ENCODE assay signal across 8 cellular contexts in the genomic region with DNA sequence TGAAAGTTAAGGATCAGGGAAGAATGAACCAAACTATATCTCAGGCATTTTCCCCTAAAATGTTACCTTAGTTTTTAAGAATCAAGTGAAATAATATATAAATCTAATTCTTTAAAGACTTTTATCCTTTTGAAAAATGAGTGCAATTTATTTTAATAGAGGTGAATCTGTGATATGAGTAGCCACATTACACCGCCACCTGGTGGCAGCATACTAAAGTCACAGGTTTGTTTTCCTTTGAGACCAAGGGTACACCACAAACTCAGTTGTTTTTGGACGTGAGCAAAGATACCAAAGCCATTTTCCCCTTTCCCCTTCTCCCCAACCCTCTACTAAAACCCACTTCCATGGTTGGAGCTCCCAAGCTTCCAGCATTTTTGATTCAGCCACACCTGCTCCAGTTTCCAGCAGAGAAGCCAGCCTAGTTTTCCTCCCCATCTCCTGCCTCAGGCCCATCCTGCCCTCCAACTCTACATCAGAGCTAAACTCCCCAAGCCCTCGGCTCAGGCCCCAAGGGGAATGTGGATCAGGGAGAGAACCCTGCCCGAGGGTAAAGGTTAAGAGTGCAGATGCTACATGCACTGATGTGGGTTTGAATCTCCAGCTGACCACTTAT. TPM values are rescaled to one million over a fixed set of nuclear protein-coding genes. Genes with fewer than 3 reads are reported as not detected.
DNase-seq lines count a peak whose midpoint lies in the region; ATAC-seq, FAIRE-seq and TF ChIP-seq lines count a peak whose summit lies in the region.

No MANE protein-coding gene starts in this region.

- H3K4me3 ChIP-seq in WERI-Rb-1 (ENCODE audit: low read depth, low read length): no peak overlapping the region
- H3K4me3 ChIP-seq in bronchial epithelial cell (ENCODE audit: low read depth, low read length): no peak overlapping the region

- TF ChIP-seq CTCF in GM10266 (IDR thresholded peaks at IDR 0.05; ENCODE audit: control insufficient read depth, insufficient read depth, low read depth, missing control alignments): peak; percentile 74
- peak; percentile 69 for TF ChIP-seq CTCF in WERI-Rb-1 (IDR thresholded peaks at IDR 0.05; ENCODE audit: low read depth, low read length)
- TF ChIP-seq CTCF in bronchial epithelial cell (IDR thresholded peaks at IDR 0.05; ENCODE audit: insufficient read depth, low read length, severe bottlenecking): peak; percentile 68

- H3K9me3 ChIP-seq in WERI-Rb-1 (ENCODE audit: severe bottlenecking): peaks cover 6% of the 10 kb centered on the region

- H3K36me3 ChIP-seq in WERI-Rb-1 (no peaks in the 10 kb centered on the region), bronchial epithelial cell (ENCODE audit: control insufficient read depth, insufficient read depth, low read length) (no peaks in the 10 kb centered on the region)

- intact Hi-C loops in left colon (cut with DNase I, micrococcal nuclease): loop anchor here in 1 of 2 donors (10.0 kb wide), 1 partner anchor 116 kb away; no protein-coding TSS in a partner anchor

- no peak overlapping the region for H3K27ac ChIP-seq in WERI-Rb-1

- DNase-seq in GM10266 (ENCODE audit: extremely low spot score) (peak; percentile 77), NCI-H1417 (lab: John Stamatoyannopoulos, UW) (peak; percentile 43 to 75 (median 72)), WERI-Rb-1 (peak; percentile 62), bronchial epithelial cell (ENCODE audit: low read depth) (peak; percentile 41), left colon (peak in 1 of 2 donors; percentile 81)
- peak; percentile 62 to 69 for DNase-seq in stimulated activated CD4-positive, alpha-beta T cell treated with anti-CD3 and anti-CD28 coated beads, Interleukin-4, amount 100 ng/mL, for 48 hours (ENCODE audit: low read depth in 2 of 2)

- H3K27me3 ChIP-seq in WERI-Rb-1 (ENCODE audit: insufficient read depth, low read depth, severe bottlenecking) (no peaks in the 10 kb centered on the region), bronchial epithelial cell (ENCODE audit: control insufficient read depth, insufficient read depth, low read length) (no peaks in the 10 kb centered on the region)

- FAIRE-seq in bronchial epithelial cell (lab: Jason Lieb, UNC): no peak

- peak; percentile 58 for ATAC-seq in left colon
- ATAC-seq in HG02610 (IDR thresholded peaks at IDR 0.05; ENCODE audit: unreplicated experiment): no peak
- ATAC-seq in HG03159 (IDR thresholded peaks at IDR 0.05; ENCODE audit: unreplicated experiment): no peak

RNA-seq across cellular contexts. Expression of gene LDLRAP1, which starts 22.9 kb away (rescaled TPM):
- 17.1 and 17.3 TPM in 2 replicates for total RNA-seq in bronchial epithelial cell
- total RNA-seq in left colon: 10 to 100 TPM; 37.7 to 40.2 TPM
